In genomic region chr5:142222881-142223558, GRCh38 we compare ENCODE assay signal across 2 cellular contexts.
TF ChIP-seq lines count a peak whose summit lies in the region.

No MANE protein-coding gene starts in this region.

TF ChIP-seq in IMR-90, 13 proteins besides CTCF, POLR2A, EP300 and RAD21:
- TF ChIP-seq FOS (IDR thresholded peaks at IDR 0.05; ENCODE audit: low read depth, low read length), result no peak
- TF ChIP-seq BHLHE40 (IDR thresholded peaks at IDR 0.05; ENCODE audit: low read depth, low read length), result no peak
- no peak for TF ChIP-seq CHD1 (IDR thresholded peaks at IDR 0.05; ENCODE audit: low read depth, low read length)
- no peak for TF ChIP-seq MAZ (IDR thresholded peaks at IDR 0.05; ENCODE audit: borderline replicate concordance, low read depth, low read length)
- TF ChIP-seq MXI1 (IDR thresholded peaks at IDR 0.05; ENCODE audit: borderline replicate concordance, low read depth, low read length), result no peak
- TF ChIP-seq RCOR1 (IDR thresholded peaks at IDR 0.05; ENCODE audit: insufficient replicate concordance, low read length), result no peak
- TF ChIP-seq MAFK (IDR thresholded peaks at IDR 0.05; ENCODE audit: low read depth, low read length), result no peak
- TF ChIP-seq NFE2L2 (IDR thresholded peaks at IDR 0.05; ENCODE audit: low read depth, low read length), result no peak
- TF ChIP-seq SMC3 (IDR thresholded peaks at IDR 0.05; ENCODE audit: low read depth, low read length), result no peak
- TF ChIP-seq, protein P1, sequence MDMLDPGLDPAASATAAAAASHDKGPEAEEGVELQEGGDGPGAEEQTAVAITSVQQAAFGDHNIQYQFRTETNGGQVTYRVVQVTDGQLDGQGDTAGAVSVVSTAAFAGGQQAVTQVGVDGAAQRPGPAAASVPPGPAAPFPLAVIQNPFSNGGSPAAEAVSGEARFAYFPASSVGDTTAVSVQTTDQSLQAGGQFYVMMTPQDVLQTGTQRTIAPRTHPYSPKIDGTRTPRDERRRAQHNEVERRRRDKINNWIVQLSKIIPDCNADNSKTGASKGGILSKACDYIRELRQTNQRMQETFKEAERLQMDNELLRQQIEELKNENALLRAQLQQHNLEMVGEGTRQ (IDR thresholded peaks at IDR 0.05; ENCODE audit: low read depth, low read length), result no peak
- no peak for TF ChIP-seq RFX5 (IDR thresholded peaks at IDR 0.05; ENCODE audit: low read depth, low read length)
- TF ChIP-seq, protein P2, sequence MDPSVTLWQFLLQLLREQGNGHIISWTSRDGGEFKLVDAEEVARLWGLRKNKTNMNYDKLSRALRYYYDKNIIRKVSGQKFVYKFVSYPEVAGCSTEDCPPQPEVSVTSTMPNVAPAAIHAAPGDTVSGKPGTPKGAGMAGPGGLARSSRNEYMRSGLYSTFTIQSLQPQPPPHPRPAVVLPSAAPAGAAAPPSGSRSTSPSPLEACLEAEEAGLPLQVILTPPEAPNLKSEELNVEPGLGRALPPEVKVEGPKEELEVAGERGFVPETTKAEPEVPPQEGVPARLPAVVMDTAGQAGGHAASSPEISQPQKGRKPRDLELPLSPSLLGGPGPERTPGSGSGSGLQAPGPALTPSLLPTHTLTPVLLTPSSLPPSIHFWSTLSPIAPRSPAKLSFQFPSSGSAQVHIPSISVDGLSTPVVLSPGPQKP (IDR thresholded peaks at IDR 0.05; ENCODE audit: borderline replicate concordance, low read depth, low read length), result no peak
- no peak for TF ChIP-seq CEBPB (IDR thresholded peaks at IDR 0.05; ENCODE audit: low read depth, low read length)

TF ChIP-seq in GM12878, 131 proteins besides CTCF, POLR2A, EP300 and RAD21:
- no peak for TF ChIP-seq CBX3 (IDR thresholded peaks at IDR 0.05; ENCODE audit: borderline replicate concordance, low read depth)
- TF ChIP-seq MEF2A (IDR thresholded peaks at IDR 0.05; ENCODE audit: insufficient read depth, low read depth, low read length), result no peak
- no peak for TF ChIP-seq GATAD2B (conservative IDR thresholded peaks at IDR 0.05; ENCODE audit: low read depth)
- TF ChIP-seq ZBTB11 (CRISPR knock-in tag; IDR thresholded peaks at IDR 0.05), result no peak
- no peak for TF ChIP-seq CHD2 (IDR thresholded peaks at IDR 0.05; ENCODE audit: borderline replicate concordance, low read depth, low read length)
